7 cellular contexts compared by ENCODE assay signal in the genomic region with DNA sequence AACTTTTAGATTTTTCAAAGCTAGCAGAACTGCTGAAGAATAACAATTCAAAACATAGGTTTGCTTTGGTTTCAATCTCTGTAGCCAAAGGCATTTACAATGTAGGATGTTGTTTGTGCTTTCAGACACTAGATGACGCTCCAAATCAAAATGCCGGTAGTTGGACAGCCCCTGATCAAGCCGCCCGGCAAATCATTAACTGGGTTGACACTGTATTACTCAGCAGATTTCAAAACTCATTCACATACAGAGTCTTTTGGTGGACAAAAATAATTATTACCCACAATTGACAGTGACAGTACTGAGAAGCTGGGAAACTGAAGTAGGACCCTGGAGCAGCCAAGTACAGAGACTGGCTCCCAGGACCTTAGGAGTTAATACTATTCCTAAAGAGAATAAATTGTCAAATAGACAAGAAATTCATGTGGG. TPM values are rescaled to one million over a fixed set of nuclear protein-coding genes. Genes with fewer than 3 reads are reported as not detected.
DNase-seq lines count a peak whose midpoint lies in the region; ATAC-seq and TF ChIP-seq lines count a peak whose summit lies in the region.

No MANE protein-coding gene starts in this region.

- H2BK120ac ChIP-seq in IMR-90 (ENCODE audit: low read depth, low read length): peak overlapping the region; percentile 7; the same call in 1 of the 2 replicates

- H3K9me1 ChIP-seq in IMR-90 (ENCODE audit: insufficient read depth, low read length): no peaks in the 10 kb centered on the region

- peak overlapping the region; percentile 33; the same call in 1 of the 2 replicates for H3K27ac ChIP-seq in IMR-90 (ENCODE audit: insufficient read depth, low read length)
- H3K27ac ChIP-seq in Panc1 (ENCODE audit: low read length): peak overlapping the region; percentile 73
- H3K27ac ChIP-seq in left ventricle myocardium inferior (replicated peaks): no peak overlapping the region

- H3K9me3 ChIP-seq in IMR-90 (ENCODE audit: control insufficient read depth, insufficient read depth, low read length) (no peaks in the 10 kb centered on the region), Panc1 (ENCODE audit: control insufficient read depth, insufficient read depth, low read depth, low read length) (no peaks in the 10 kb centered on the region), adipocyte (ENCODE audit: control insufficient read depth, low read length) (no peaks in the 10 kb centered on the region), left ventricle myocardium inferior (replicated peaks) (no peaks in the 10 kb centered on the region)

- peak overlapping the region in 1 of 2 experiments; percentile 61; a peak in 2 of 4 replicates for H4K8ac ChIP-seq in IMR-90 (ENCODE audit: low read depth in 2 of 2, low read length in 2 of 2)

- TF ChIP-seq POLR2A in IMR-90 (IDR thresholded peaks at IDR 0.05; ENCODE audit: low read depth, low read length): no peak

- peak overlapping the region; percentile 66 for H2AFZ ChIP-seq in IMR-90 (replicated peaks; ENCODE audit: low read length, poor library complexity)

- no peak overlapping the region for H3K4ac ChIP-seq in IMR-90 (ENCODE audit: low read depth, low read length)

- no peak overlapping the region for H2AK5ac ChIP-seq in IMR-90 (ENCODE audit: low read depth, low read length)

- no peak overlapping the region for H3K4me3 ChIP-seq in GM12864 (ENCODE audit: low read depth, low read length)
- H3K4me3 ChIP-seq in IMR-90 (ENCODE audit: insufficient read depth, low read depth, low read length): no peak overlapping the region
- peak overlapping the region; percentile 37 to 57 for H3K4me3 ChIP-seq in Panc1 (ENCODE audit: low read depth in 2 of 2, low read length in 2 of 2)
- peak overlapping the region; percentile 68 for H3K4me3 ChIP-seq in adipocyte (ENCODE audit: low read length)
- no peak overlapping the region for H3K4me3 ChIP-seq in left ventricle myocardium inferior

- no peak overlapping the region for H2BK15ac ChIP-seq in IMR-90 (ENCODE audit: low read depth, low read length)

- H3K4me1 ChIP-seq in IMR-90 (ENCODE audit: control insufficient read depth, insufficient read depth, low read length): no peaks in the 10 kb centered on the region
- no peaks in the 10 kb centered on the region for H3K4me1 ChIP-seq in Panc1 (ENCODE audit: control insufficient read depth, insufficient read depth, low read length)
- H3K4me1 ChIP-seq in adipocyte (ENCODE audit: control insufficient read depth, insufficient read depth, low read length): peaks cover 7% of the 10 kb centered on the region
- peaks cover 1% of the 10 kb centered on the region for H3K4me1 ChIP-seq in left ventricle myocardium inferior

- no peaks in the 10 kb centered on the region for H3K36me3 ChIP-seq in IMR-90 (ENCODE audit: control insufficient read depth, insufficient read depth, low read length)
- no peaks in the 10 kb centered on the region for H3K36me3 ChIP-seq in Panc1 (ENCODE audit: control insufficient read depth, insufficient read depth, low read length)
- H3K36me3 ChIP-seq in adipocyte (ENCODE audit: control insufficient read depth, insufficient read depth, low read length, severe bottlenecking): no peaks in the 10 kb centered on the region
- no peaks in the 10 kb centered on the region for H3K36me3 ChIP-seq in left ventricle myocardium inferior

- in situ Hi-C loops in IMR-90 (cut with MboI; ENCODE audit: low sequenced_read_pairs): loop anchor here (5.0 kb wide), 1 partner anchor 36 kb away; a partner anchor contains a TSS
- in situ Hi-C loops in Panc1 (cut with HindIII; ENCODE audit: low pct_unique_long_range_greater_than_20kb, low sequenced_read_pairs): no loop called here

- H2BK5ac ChIP-seq in IMR-90 (ENCODE audit: low read depth, low read length, poor library complexity, severe bottlenecking): peak overlapping the region; percentile 13

- CTCF ChIA-PET in IMR-90 (lab: Yijun Ruan, JAX) (interaction anchor here (0.6 to 2.8 kb wide), 13 partner anchors 20 to 219 kb away, joined by 3 to 9 read pairs (median 5); a partner anchor contains a TSS), Panc1 (lab: Charles Lee) (interaction anchor here (0.6 to 1.0 kb wide), 2 partner anchors 22 to 102 kb away, joined by 4 to 8 read pairs; no protein-coding TSS in a partner anchor)

- 0 out of 2 replicates have a peak overlapping the region, but pooled peaks have one; percentile 38 for H3K4me2 ChIP-seq in IMR-90 (ENCODE audit: low read depth, low read length)

- H4K91ac ChIP-seq in IMR-90 (ENCODE audit: insufficient read depth, low read depth, low read length): peak overlapping the region; percentile 19; the same call in 1 of the 2 replicates

- H3K18ac ChIP-seq in IMR-90 (ENCODE audit: low read depth, low read length): peak overlapping the region; percentile 58; the same call in 1 of the 2 replicates

- no peaks in the 10 kb centered on the region for H3K79me1 ChIP-seq in IMR-90 (ENCODE audit: low read depth in 1 of 2, low read length in 2 of 2)

- POLR2A ChIA-PET in IMR-90 (lab: Charles Lee; ENCODE audit: unreplicated experiment) (no interaction called here), Panc1 (lab: Charles Lee) (interaction anchor here (0.6 kb wide), 1 partner anchor 47 kb away, joined by 3 read pairs; no protein-coding TSS in a partner anchor)

- BruUV-seq in IMR-90 (replicated peaks; lab: Mats Ljungman, UMichigan): no TSS peak
- BruUV-seq in Panc1 (replicated peaks; lab: Mats Ljungman, UMichigan): no TSS peak

- ATAC-seq in GM21825 (IDR thresholded peaks at IDR 0.05; ENCODE audit: unreplicated experiment): peak; percentile 89
- ATAC-seq in IMR-90 (ENCODE audit: low read depth): peak; percentile 98
- ATAC-seq in Panc1: peak; percentile 94
- peak; percentile 94 for ATAC-seq in sciatic nerve

- dilution Hi-C loops in IMR-90 (cut with HindIII; ENCODE audit: low sequenced_read_pairs, unreplicated experiment): no loop called here

- H3K27me3 ChIP-seq in IMR-90 (ENCODE audit: control insufficient read depth, insufficient read depth, low read length) (no peaks in the 10 kb centered on the region), Panc1 (ENCODE audit: control insufficient read depth, insufficient read depth, low read length) (no peaks in the 10 kb centered on the region), adipocyte (replicated peaks; ENCODE audit: control insufficient read depth, insufficient read depth, low read length) (no peaks in the 10 kb centered on the region), left ventricle myocardium inferior (ENCODE audit: low read depth) (no peaks in the 10 kb centered on the region)

- peak; percentile 90 for TF ChIP-seq RAD21 in IMR-90 (IDR thresholded peaks at IDR 0.05; ENCODE audit: low read length)

- H3K23ac ChIP-seq in IMR-90 (ENCODE audit: low read depth, low read length): no peak overlapping the region

- 0 out of 2 replicates have a peak overlapping the region, but pooled peaks have one; percentile 2 for H2BK20ac ChIP-seq in IMR-90 (ENCODE audit: low read depth, low read length)

- H2AK9ac ChIP-seq in IMR-90 (replicated peaks; ENCODE audit: low read depth, low read length, poor library complexity): no peak overlapping the region

- no peak overlapping the region for H4K5ac ChIP-seq in IMR-90 (ENCODE audit: low read depth, low read length)

- no CpG with 5 or more reads among the region's 4 CpGs for WGBS in IMR-90 (ENCODE audit: extremely low coverage in 2 of 2, insufficient read length in 1 of 2), 2 experiments

- no peaks in the 10 kb centered on the region for H4K20me1 ChIP-seq in IMR-90 (ENCODE audit: insufficient read depth, low read length)

- no peak overlapping the region for H3K9ac ChIP-seq in IMR-90 (ENCODE audit: low read depth, low read length)
- H3K9ac ChIP-seq in adipocyte (ENCODE audit: low read length): peak overlapping the region; percentile 75

- DNase-seq in GM12864 (ENCODE audit: low read depth): no peak
- peak; percentile 82 for DNase-seq in IMR-90
- DNase-seq in Panc1 (ENCODE audit: low read depth, low spot score): no peak
- DNase-seq in adipocyte (ENCODE audit: low read depth): peak; percentile 94
- DNase-seq in left ventricle myocardium inferior: no peak
- peak; percentile 67 for DNase-seq in sciatic nerve (ENCODE audit: low spot score)

- H3K56ac ChIP-seq in IMR-90 (ENCODE audit: extremely low read depth, insufficient read depth, low read length): no peak overlapping the region

- TF ChIP-seq CTCF in GM12864 (IDR thresholded peaks at IDR 0.05; ENCODE audit: low read depth, low read length, missing control alignments) (peak; percentile 83), IMR-90 (conservative IDR thresholded peaks at IDR 0.05; ENCODE audit: low read depth, low read length) (peak; percentile 96), Panc1 (IDR thresholded peaks at IDR 0.05) (peak; percentile 94), left ventricle myocardium inferior (IDR thresholded peaks at IDR 0.05; ENCODE audit: borderline replicate concordance) (peak; percentile 86)

- H3K14ac ChIP-seq in IMR-90 (replicated peaks; ENCODE audit: low read depth, low read length): 0 out of 2 replicates have a peak overlapping the region, but pooled peaks have one; percentile 6

- intact Hi-C loops in IMR-90 (cut with micrococcal nuclease) (loop anchor here (1.0 to 2.0 kb wide), 3 partner anchors 31 to 129 kb away; a partner anchor contains a TSS), Panc1 (cut with micrococcal nuclease; ENCODE audit: unreplicated experiment) (loop anchor here (1.0 kb wide), 1 partner anchor 31 kb away; no protein-coding TSS in a partner anchor), left ventricle myocardium inferior (cut with micrococcal nuclease) (loop anchor here (1.0 kb wide), 1 partner anchor 31 kb away; no protein-coding TSS in a partner anchor), sciatic nerve (cut with DNase I) (no loop called here)

TF ChIP-seq in IMR-90, 13 proteins besides CTCF, POLR2A, EP300 and RAD21 (continues in another document):
- TF ChIP-seq BHLHE40 (IDR thresholded peaks at IDR 0.05; ENCODE audit: low read depth, low read length) (no peak), CEBPB (IDR thresholded peaks at IDR 0.05; ENCODE audit: low read depth, low read length) (no peak), SMC3 (IDR thresholded peaks at IDR 0.05; ENCODE audit: low read depth, low read length) (peak; percentile 91), RFX5 (IDR thresholded peaks at IDR 0.05; ENCODE audit: low read depth, low read length) (no peak)
- TF ChIP-seq, protein P1, sequence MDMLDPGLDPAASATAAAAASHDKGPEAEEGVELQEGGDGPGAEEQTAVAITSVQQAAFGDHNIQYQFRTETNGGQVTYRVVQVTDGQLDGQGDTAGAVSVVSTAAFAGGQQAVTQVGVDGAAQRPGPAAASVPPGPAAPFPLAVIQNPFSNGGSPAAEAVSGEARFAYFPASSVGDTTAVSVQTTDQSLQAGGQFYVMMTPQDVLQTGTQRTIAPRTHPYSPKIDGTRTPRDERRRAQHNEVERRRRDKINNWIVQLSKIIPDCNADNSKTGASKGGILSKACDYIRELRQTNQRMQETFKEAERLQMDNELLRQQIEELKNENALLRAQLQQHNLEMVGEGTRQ (IDR thresholded peaks at IDR 0.05; ENCODE audit: low read depth, low read length): no peak

RNA-seq across cellular contexts. Expression of a gene that starts 21.3 kb away (rescaled TPM):
- total RNA-seq in IMR-90 (2012; rRNA removed) (13.6 and 14.9 TPM in 2 replicates), Panc1 (2021; ENCODE audit: unreplicated experiment) (12.1 TPM), left ventricle myocardium inferior (3.4 TPM), sciatic nerve (13.9 TPM)
- polyA plus RNA-seq in IMR-90 (2012; rRNA removed): 11.7 and 15.7 TPM in 2 replicates
- 9.0 and 14.0 TPM in 2 replicates for polyA plus RNA-seq in IMR-90 (2012; cell fraction: cytosol; rRNA removed)
- 8.4 and 16.6 TPM in 2 replicates for polyA plus RNA-seq in IMR-90 (2012; cell fraction: nucleus; rRNA removed; ENCODE audit: low replicate concordance)
- 17.7 TPM for polyA plus RNA-seq in Panc1 (2012; ENCODE audit: insufficient read length)

Comparison
In these comparisons a context has a peak if more than half of its experiments do, and no peak if none do; other contexts are left out.
1. DNase-seq: peak in IMR-90 (single experiment), adipocyte (single experiment) and sciatic nerve (single experiment); none in GM12864 (single experiment), Panc1 (single experiment) and left ventricle myocardium inferior (single experiment).
2. H3K4me3 ChIP-seq: peak in Panc1 (2 of 2) and adipocyte (single experiment); none in GM12864 (single experiment), IMR-90 (single experiment) and left ventricle myocardium inferior (single experiment).
3. Peak in every context shown above with its lines, with median percentiles within 50 percentile points of each other: CTCF ChIP-seq and ATAC-seq.